In genomic region chr6:131683479-131683878, GRCh38 we compare ENCODE assay signal across 14 cellular contexts. TPM values are rescaled to one million over a fixed set of nuclear protein-coding genes. Genes with fewer than 3 reads are reported as not detected.
DNase-seq lines count a peak whose midpoint lies in the region; ATAC-seq lines count a peak whose summit lies in the region.
"Had no signal": no experiment of that assay in that cellular context is flagged by ENCODE, and none has a peak within 500 bp of the region (broad histone marks: within the 10 kb centered on the region; RNA-seq: fewer than 3 reads in every experiment).

No MANE protein-coding gene starts in this region.

- H3K27me3 Mint-ChIP-seq in activated T-helper 17 cell treated with anti-CD3 and anti-CD28 coated beads, Interleukin-2, amount 50 U/mL, for 72 hours: no peaks in the 10 kb centered on the region

- no peak overlapping the region for H3K4me3 Mint-ChIP-seq in activated T-helper 17 cell treated with anti-CD3 and anti-CD28 coated beads, Interleukin-2, amount 50 U/mL, for 72 hours

- H3K27ac Mint-ChIP-seq in activated T-helper 17 cell treated with anti-CD3 and anti-CD28 coated beads, Interleukin-2, amount 50 U/mL, for 72 hours: no peak overlapping the region

- H3K9me3 Mint-ChIP-seq in activated T-helper 17 cell treated with anti-CD3 and anti-CD28 coated beads, Interleukin-2, amount 50 U/mL, for 72 hours: no peaks in the 10 kb centered on the region

- H3K4me1 Mint-ChIP-seq in activated T-helper 17 cell treated with anti-CD3 and anti-CD28 coated beads, Interleukin-2, amount 50 U/mL, for 72 hours: peaks cover 6% of the 10 kb centered on the region

- DNase-seq in stimulated activated CD4-positive, alpha-beta T cell treated with anti-CD3 and anti-CD28 coated beads, Interleukin-12 subunit alpha, Interleukin-12 subunit beta, amount 100 ng/mL, for 4 hours: no peak
- DNase-seq in NCI-H526 treated with DMSO at 0.1 percent for 48 hours (lab: John Stamatoyannopoulos, UW) (no peak), D341Med (ENCODE audit: low spot score) (no peak), EL (no peak)
- DNase-seq: COR-L47 had no signal

- ATAC-seq in GM18519 (IDR thresholded peaks at IDR 0.05; ENCODE audit: low FRiP score, unreplicated experiment) (peak; percentile 62), GM21515 (IDR thresholded peaks at IDR 0.05; ENCODE audit: unreplicated experiment) (peak; percentile 78), HG03108 (IDR thresholded peaks at IDR 0.05; ENCODE audit: unreplicated experiment) (peak; percentile 64)
- ATAC-seq in activated T-helper 17 cell treated with anti-CD3 and anti-CD28 coated beads, Interleukin-2, amount 50 U/mL, for 72 hours (replicated peaks): peak; percentile 43
- ATAC-seq: left lobe of liver, Panc1, sciatic nerve had no signal

- no peaks in the 10 kb centered on the region for H3K36me3 Mint-ChIP-seq in activated T-helper 17 cell treated with anti-CD3 and anti-CD28 coated beads, Interleukin-2, amount 50 U/mL, for 72 hours (ENCODE audit: low read depth)

RNA-seq across cellular contexts. Expression of gene OR2A4, which starts 17.7 kb away (rescaled TPM):
- not detected for total RNA-seq in activated T-helper 17 cell treated with anti-CD3 and anti-CD28 coated beads, Interleukin-2, amount 50 U/mL, for 72 hours
- total RNA-seq: esophagus muscularis mucosa, H4, left lobe of liver, sciatic nerve had no signal

RNA-seq across cellular contexts. Expression of gene CTAGE9, which starts 27.3 kb away (rescaled TPM):
- not detected for total RNA-seq in activated T-helper 17 cell treated with anti-CD3 and anti-CD28 coated beads, Interleukin-2, amount 50 U/mL, for 72 hours
- total RNA-seq: esophagus muscularis mucosa, H4, left lobe of liver, sciatic nerve had no signal

RNA-seq across cellular contexts. Expression of gene ENPP3, which starts 46.4 kb away (rescaled TPM):
- under 1 TPM; 0.19 to 0.45 TPM for total RNA-seq in activated T-helper 17 cell treated with anti-CD3 and anti-CD28 coated beads, Interleukin-2, amount 50 U/mL, for 72 hours
- total RNA-seq: H4 had no signal

RNA-seq across cellular contexts. Expression of gene MED23, which starts 55.4 kb away (rescaled TPM):
- 10 to 100 TPM; 24.1 to 24.2 TPM for total RNA-seq in activated T-helper 17 cell treated with anti-CD3 and anti-CD28 coated beads, Interleukin-2, amount 50 U/mL, for 72 hours
